10 cellular contexts compared by ENCODE assay signal in genomic region chr12:108728820-108729611, GRCh38. TPM values are rescaled to one million over a fixed set of nuclear protein-coding genes. Genes with fewer than 3 reads are reported as not detected.
DNase-seq lines count a peak whose midpoint lies in the region; ATAC-seq, FAIRE-seq and TF ChIP-seq lines count a peak whose summit lies in the region.
"Had no signal": no experiment of that assay in that cellular context is flagged by ENCODE, and none has a peak within 500 bp of the region (broad histone marks: within the 10 kb centered on the region; RNA-seq: fewer than 3 reads in every experiment).

No MANE protein-coding gene starts in this region.

- ATAC-seq in body of pancreas (no peak), right lobe of liver (no peak)

- H3K27ac ChIP-seq in body of pancreas, result peak overlapping the region in 3 of 4 donors; percentile 88 to 97 (median 97)
- peak overlapping the region in 2 of 3 donors; percentile 11 to 97 for H3K27ac ChIP-seq in right lobe of liver

- peak overlapping the region; percentile 85 for H3K4me3 Mint-ChIP-seq in activated naive CD4-positive, alpha-beta T cell treated with anti-CD3 and anti-CD28 coated beads, Interleukin-2, amount 50 U/mL, for 24 hours
- peak overlapping the region; percentile 94 for H3K4me3 Mint-ChIP-seq in type B pancreatic cell

- no peak for DNase-seq in activated naive CD4-positive, alpha-beta T cell treated with Interleukin-2 at 50 U/mL for 16 hours
- DNase-seq in body of pancreas, result no peak
- DNase-seq in right lobe of liver, result no peak
- DNase-seq in type B pancreatic cell (ENCODE audit: extremely low spot score, unreplicated experiment), result no peak
- no peak for DNase-seq in activated CD4-positive, CD25-positive, alpha-beta regulatory T cell (lab: John Stamatoyannopoulos, UW)
- DNase-seq in KBM-7, result no peak
- DNase-seq in GM12892 (ENCODE audit: insufficient read length), result no peak
- DNase-seq: NCI-H1048, T1000 had no signal

- no peaks in the 10 kb centered on the region for H3K27me3 Mint-ChIP-seq in activated naive CD4-positive, alpha-beta T cell treated with anti-CD3 and anti-CD28 coated beads, Interleukin-2, amount 50 U/mL, for 24 hours
- no peaks in the 10 kb centered on the region for H3K27me3 Mint-ChIP-seq in type B pancreatic cell

- H3K9me3 Mint-ChIP-seq in activated naive CD4-positive, alpha-beta T cell treated with anti-CD3 and anti-CD28 coated beads, Interleukin-2, amount 50 U/mL, for 24 hours, result no peaks in the 10 kb centered on the region
- H3K9me3 Mint-ChIP-seq in type B pancreatic cell, result no peaks in the 10 kb centered on the region

- H3K36me3 ChIP-seq in body of pancreas (replicated peaks in 1 of 2; ENCODE audit: insufficient read depth in 1 of 2, low read depth in 2 of 2) (no peaks in the 10 kb centered on the region), right lobe of liver (no peaks in the 10 kb centered on the region)

- intact Hi-C loops in body of pancreas (cut with DNase I), result no loop called here
- intact Hi-C loops in right lobe of liver (cut with DNase I), result no loop called here

- no peak for TF ChIP-seq CTCF in body of pancreas (IDR thresholded peaks at IDR 0.05)
- no peak for TF ChIP-seq CTCF in right lobe of liver (IDR thresholded peaks at IDR 0.05)
- no peak for TF ChIP-seq CTCF in type B pancreatic cell (conservative IDR thresholded peaks at IDR 0.05)

- H3K27ac Mint-ChIP-seq in activated naive CD4-positive, alpha-beta T cell treated with anti-CD3 and anti-CD28 coated beads, Interleukin-2, amount 50 U/mL, for 24 hours, result no peak overlapping the region
- peak overlapping the region; percentile 95 for H3K27ac Mint-ChIP-seq in type B pancreatic cell

- H3K4me3 ChIP-seq in body of pancreas (no peak overlapping the region), right lobe of liver (peak overlapping the region in 1 of 3 donors; percentile 66)

- no peaks in the 10 kb centered on the region for H3K27me3 ChIP-seq in body of pancreas
- H3K27me3 ChIP-seq in right lobe of liver, result no peaks in the 10 kb centered on the region

- H3K4me1 Mint-ChIP-seq in activated naive CD4-positive, alpha-beta T cell treated with anti-CD3 and anti-CD28 coated beads, Interleukin-2, amount 50 U/mL, for 24 hours, result peaks cover 48% of the 10 kb centered on the region
- peaks cover 44% of the 10 kb centered on the region for H3K4me1 Mint-ChIP-seq in type B pancreatic cell (ENCODE audit: unreplicated experiment)

- no peak for FAIRE-seq in GM12892 (lab: Jason Lieb, UNC)

- no peaks in the 10 kb centered on the region for H3K36me3 Mint-ChIP-seq in activated naive CD4-positive, alpha-beta T cell treated with anti-CD3 and anti-CD28 coated beads, Interleukin-2, amount 50 U/mL, for 24 hours
- H3K36me3 Mint-ChIP-seq in type B pancreatic cell, result no peaks in the 10 kb centered on the region

- H3K9me3 ChIP-seq in body of pancreas (no peaks in the 10 kb centered on the region), right lobe of liver (no peaks in the 10 kb centered on the region)

- TF ChIP-seq POLR2A in body of pancreas (IDR thresholded peaks at IDR 0.05), result no peak
- no peak for TF ChIP-seq POLR2A in right lobe of liver (IDR thresholded peaks at IDR 0.05)
- no peak for TF ChIP-seq POLR2A in GM12892 (IDR thresholded peaks at IDR 0.05; ENCODE audit: low read depth, low read length)

- peaks cover 25% of the 10 kb centered on the region for H3K4me1 ChIP-seq in body of pancreas
- peaks cover 0 to 30% (median 12%) of the 10 kb centered on the region in 4 donors for H3K4me1 ChIP-seq in right lobe of liver

- in situ Hi-C loops in KBM-7 (cut with MboI; ENCODE audit: low pct_unique_long_range_greater_than_20kb, low sequenced_read_pairs), result no loop called here

- 31 to 34% methylated on average over 9 of the region's 9 CpGs for WGBS in body of pancreas, 2 donors
- 33% methylated on average over 9 of the region's 9 CpGs for WGBS in right lobe of liver (ENCODE audit: insufficient coverage, low coverage, low lambda C conversion rate, missing lambda C conversion rate)

RNA-seq across cellular contexts. Expression of gene CORO1C, which starts 2.3 kb away (rescaled TPM):
- 10 to 100 TPM; 26.7 to 27.4 TPM for total RNA-seq in body of pancreas
- 100 to 1,000 TPM in 1 of 6 experiments, 10 to 100 TPM in 5; 36.6 to 100 (median 57.5) TPM for total RNA-seq in right lobe of liver
- total RNA-seq in type B pancreatic cell (ENCODE audit: low replicate concordance), result 87.9 and 103 TPM in 2 replicates
- 107 TPM for polyA plus RNA-seq in GM12892 (2012; ENCODE audit: missing spikeins)
